In the genomic region with DNA sequence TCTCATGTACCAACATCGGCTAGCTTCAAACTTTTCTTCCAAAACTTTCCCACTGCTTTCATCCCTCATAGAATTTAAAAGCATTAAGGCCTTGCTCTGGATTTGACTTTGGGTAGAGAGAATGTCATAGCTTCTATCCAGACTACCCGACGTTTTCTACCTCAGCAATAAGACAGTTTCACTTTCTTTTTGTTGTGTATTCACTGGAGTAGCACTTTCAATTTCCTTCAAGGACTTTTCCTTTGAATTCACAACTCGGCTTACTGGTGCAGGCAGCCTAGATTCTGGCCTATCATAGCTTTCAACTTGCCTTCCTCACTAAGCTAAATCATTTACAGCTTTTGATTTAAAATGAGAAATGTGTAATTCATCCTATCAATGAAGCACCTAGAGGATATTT, we compare ENCODE assay signal across 9 cellular contexts.
DNase-seq lines count a peak whose midpoint lies in the region; ATAC-seq and TF ChIP-seq lines count a peak whose summit lies in the region.
"Had no signal": no experiment of that assay in that cellular context is flagged by ENCODE, and none has a peak within 500 bp of the region (broad histone marks: within the 10 kb centered on the region; RNA-seq: fewer than 3 reads in every experiment).

No MANE protein-coding gene starts in this region.

- H3K27ac Mint-ChIP-seq in activated T-cell treated with anti-CD3 and anti-CD28 coated beads, Interleukin-2, amount 50 U/mL, for 72 hours, result peak overlapping the region; percentile 46
- no peak overlapping the region for H3K27ac Mint-ChIP-seq in type B pancreatic cell

- H3K27me3 Mint-ChIP-seq in activated T-cell treated with anti-CD3 and anti-CD28 coated beads, Interleukin-2, amount 50 U/mL, for 72 hours (ENCODE audit: low read depth), result no peaks in the 10 kb centered on the region
- no peaks in the 10 kb centered on the region for H3K27me3 Mint-ChIP-seq in type B pancreatic cell

- no peaks in the 10 kb centered on the region for H3K9me3 ChIP-seq in upper lobe of right lung
- H3K9me3 ChIP-seq: neutrophil had no signal

- peak in 1 of 2 donors; percentile 30 for ATAC-seq in activated T-cell treated with anti-CD3 and anti-CD28 coated beads, Interleukin-2, amount 50 U/mL, for 72 hours (replicated peaks in 1 of 2)
- ATAC-seq in left ventricle myocardium superior (peak; percentile 59), upper lobe of right lung (peak; percentile 81), GM19351 (IDR thresholded peaks at IDR 0.05; ENCODE audit: unreplicated experiment) (no peak), GM21576 (IDR thresholded peaks at IDR 0.05; ENCODE audit: unreplicated experiment) (no peak)

- H3K4me3 Mint-ChIP-seq in activated T-cell treated with anti-CD3 and anti-CD28 coated beads, Interleukin-2, amount 50 U/mL, for 72 hours, result peak overlapping the region; percentile 51 to 85
- H3K4me3 Mint-ChIP-seq in type B pancreatic cell, result no peak overlapping the region

- intact Hi-C loops in left ventricle myocardium superior (cut with micrococcal nuclease), result no loop called here
- intact Hi-C loops in upper lobe of right lung (cut with DNase I), result no loop called here

- peak overlapping the region; percentile 67 for H3K27ac ChIP-seq in upper lobe of right lung
- H3K27ac ChIP-seq: neutrophil had no signal

- H3K36me3 Mint-ChIP-seq in activated T-cell treated with anti-CD3 and anti-CD28 coated beads, Interleukin-2, amount 50 U/mL, for 72 hours (ENCODE audit: insufficient read depth in 2 of 2), result no peaks in the 10 kb centered on the region
- H3K36me3 Mint-ChIP-seq in type B pancreatic cell, result no peaks in the 10 kb centered on the region

- peaks cover 3% of the 10 kb centered on the region in 2 donors for H3K9me3 Mint-ChIP-seq in activated T-cell treated with anti-CD3 and anti-CD28 coated beads, Interleukin-2, amount 50 U/mL, for 72 hours
- H3K9me3 Mint-ChIP-seq in type B pancreatic cell, result no peaks in the 10 kb centered on the region

- H3K4me1 Mint-ChIP-seq in activated T-cell treated with anti-CD3 and anti-CD28 coated beads, Interleukin-2, amount 50 U/mL, for 72 hours (ENCODE audit: low read depth), result no peaks in the 10 kb centered on the region
- no peaks in the 10 kb centered on the region for H3K4me1 Mint-ChIP-seq in type B pancreatic cell (ENCODE audit: unreplicated experiment)

- TF ChIP-seq CTCF in upper lobe of right lung (IDR thresholded peaks at IDR 0.05) (no peak), type B pancreatic cell (conservative IDR thresholded peaks at IDR 0.05) (no peak)

- DNase-seq in activated T-cell treated with anti-CD3 and anti-CD28 coated beads, Interleukin-2, amount 50 U/mL, for 72 hours, result no peak
- no peak for DNase-seq in activated T-cell treated with anti-CD3 and anti-CD28 coated beads, Interleukin-2, amount 50 U/mL, for 1 hour
- DNase-seq in RPMI8226 (peak; percentile 31), left ventricle myocardium superior (no peak), upper lobe of right lung (no peak), type B pancreatic cell (ENCODE audit: extremely low spot score, unreplicated experiment) (no peak)

- H3K4me3 ChIP-seq in upper lobe of right lung, result peak overlapping the region; percentile 52

- peaks cover 9% of the 10 kb centered on the region for H3K4me1 ChIP-seq in upper lobe of right lung

- H3K36me3 ChIP-seq in upper lobe of right lung, result no peaks in the 10 kb centered on the region
- H3K36me3 ChIP-seq: neutrophil had no signal

- H3K27me3 ChIP-seq in upper lobe of right lung, result no peaks in the 10 kb centered on the region
- H3K27me3 ChIP-seq: neutrophil had no signal

Comparison
In these comparisons a context has a peak if more than half of its experiments do, and no peak if none do; other contexts are left out.
1. ATAC-seq: peak in left ventricle myocardium superior (single experiment) and upper lobe of right lung (single experiment); none in GM19351 (single experiment) and GM21576 (single experiment).